Comparison of ENCODE assay signal across 20 cellular contexts in the genomic region with DNA sequence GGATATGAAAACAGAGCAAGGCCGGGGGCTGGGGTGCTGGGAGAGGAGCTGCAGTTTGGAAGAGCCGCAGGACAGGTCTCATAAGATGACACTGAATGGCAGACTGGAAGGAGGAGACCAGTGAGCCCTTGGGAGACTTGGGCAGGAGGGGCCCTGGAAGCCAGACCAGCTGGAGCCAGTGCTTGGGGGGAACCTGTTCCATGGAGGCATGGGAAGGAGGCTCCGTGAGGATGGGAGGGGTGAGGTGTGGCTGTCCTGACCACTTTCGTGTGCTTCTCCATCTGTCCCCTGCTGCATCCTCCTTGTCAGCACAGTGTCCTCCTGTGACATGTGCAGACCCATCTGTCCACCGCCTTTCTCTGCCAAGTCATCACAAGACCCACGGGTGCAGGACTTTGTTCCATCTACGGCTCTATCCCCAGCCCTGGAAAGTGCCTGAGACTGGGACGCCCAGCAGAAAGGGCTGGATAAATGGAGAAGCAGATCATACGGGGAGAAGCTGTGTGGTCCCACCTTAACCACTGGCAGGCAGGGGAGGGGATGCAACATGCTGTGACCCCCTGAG.
"Had no signal": no experiment of that assay in that cellular context is flagged by ENCODE, and none has a peak within 500 bp of the region (broad histone marks: within the 10 kb centered on the region; RNA-seq: fewer than 3 reads in every experiment).

No MANE protein-coding gene starts in this region.

- H3K27me3 ChIP-seq: adrenal gland, colonic mucosa, gastrocnemius medialis, heart left ventricle, right lobe of liver, tibial nerve had no signal

- H3K4me1 ChIP-seq: adrenal gland, colonic mucosa, parathyroid adenoma, right lobe of liver had no signal

- H3K4me3 ChIP-seq: adrenal gland, colonic mucosa, gastrocnemius medialis, heart left ventricle, right lobe of liver, tibial nerve had no signal

- H3K27ac ChIP-seq: adrenal gland, colonic mucosa, gastrocnemius medialis, heart left ventricle, parathyroid adenoma, right lobe of liver, tibial nerve had no signal

- ATAC-seq: gastrocnemius medialis, right lobe of liver had no signal

- H3K9me3 ChIP-seq: adrenal gland, colonic mucosa, gastrocnemius medialis, heart left ventricle, right lobe of liver, tibial nerve had no signal

- H3K79me2 ChIP-seq: parathyroid adenoma had no signal

- H3K9ac ChIP-seq: parathyroid adenoma had no signal

- FAIRE-seq: small intestine had no signal

- H3K36me3 ChIP-seq: colonic mucosa, gastrocnemius medialis, right lobe of liver had no signal

- H2AFZ ChIP-seq: parathyroid adenoma had no signal

- DNase-seq: activated CD4-positive, alpha-beta T cell treated with anti-CD3 and anti-CD28 coated beads, Interleukin-2, amount 50 U/mL, for 1 hour; activated CD4-positive, CD25-positive, alpha-beta regulatory T cell treated with anti-CD3 and anti-CD28 coated beads, Interleukin-2, amount 50 U/mL, for 72 hours; activated CD8-positive, alpha-beta memory T cell treated with anti-CD3 and anti-CD28 coated beads, Interleukin-2, amount 50 U/mL, for 4 hours; activated gamma-delta T cell; activated T-cell treated with anti-CD3 and anti-CD28 coated beads, Interleukin-2, amount 50 U/mL, for 48 hours; adrenal gland; colonic mucosa; erythroblast; gastrocnemius medialis; heart left ventricle; immature natural killer cell; mesendoderm; right lobe of liver; small intestine; stimulated activated CD4-positive, alpha-beta T cell treated with anti-CD3 and anti-CD28 coated beads, Interleukin-15, amount 100 ng/mL, for 24 hours; stimulated activated CD4-positive, alpha-beta T cell treated with anti-CD3 and anti-CD28 coated beads, Interleukin-2, amount 100 ng/mL, for 48 hours; T-helper 1 cell; T1000 had no signal
